11 cellular contexts compared by ENCODE assay signal in genomic region chr12:12182926-12183325, GRCh38.
DNase-seq lines count a peak whose midpoint lies in the region; ATAC-seq and TF ChIP-seq lines count a peak whose summit lies in the region.
"Had no signal": no experiment of that assay in that cellular context is flagged by ENCODE, and none has a peak within 500 bp of the region (broad histone marks: within the 10 kb centered on the region; RNA-seq: fewer than 3 reads in every experiment).

No MANE protein-coding gene starts in this region.

- H3K4me3 ChIP-seq in adipocyte (ENCODE audit: low read length) (peak overlapping the region; percentile 16), thoracic aorta (peak overlapping the region; percentile 40)
- H3K4me3 ChIP-seq: neural progenitor cell had no signal

- H3K36me3 Mint-ChIP-seq in activated CD8-positive, alpha-beta T cell treated with anti-CD3 and anti-CD28 coated beads for 36 hours (ENCODE audit: low read depth) = no peaks in the 10 kb centered on the region

- POLR2A ChIA-PET in activated CD8-positive, alpha-beta T cell treated with anti-CD3 and anti-CD28 coated beads for 36 hours (lab: Charles Lee) = interaction anchor here (0.5 kb wide), 1 partner anchor 112 kb away, joined by 3 read pairs; the partner anchor contains the start of gene BCL2L14

- no peaks in the 10 kb centered on the region for H3K9me3 Mint-ChIP-seq in activated CD8-positive, alpha-beta T cell treated with anti-CD3 and anti-CD28 coated beads for 36 hours
- H3K9me3 Mint-ChIP-seq: activated CD4-positive, alpha-beta T cell treated with anti-CD3 and anti-CD28 coated beads, Interleukin-2, amount 10 ng/mL, durations not matched to agents 24 days and 14 days; neural progenitor cell had no signal

- H3K27ac ChIP-seq in thoracic aorta = peak overlapping the region; percentile 64 to 82
- H3K27ac ChIP-seq: 22Rv1, neural progenitor cell had no signal

- intact Hi-C loops in activated CD8-positive, alpha-beta T cell treated with anti-CD3 and anti-CD28 coated beads for 36 hours (cut with micrococcal nuclease) = no loop called here

- H3K9ac ChIP-seq in adipocyte (ENCODE audit: low read length) = no peak overlapping the region
- H3K9ac ChIP-seq: neural progenitor cell had no signal

- H3K4me1 Mint-ChIP-seq in activated CD8-positive, alpha-beta T cell treated with anti-CD3 and anti-CD28 coated beads for 36 hours (ENCODE audit: low read depth) = no peaks in the 10 kb centered on the region
- H3K4me1 Mint-ChIP-seq: activated CD4-positive, alpha-beta T cell treated with anti-CD3 and anti-CD28 coated beads, Interleukin-2, amount 10 ng/mL, durations not matched to agents 24 days and 14 days had no signal

- H3K36me3 ChIP-seq in adipocyte (ENCODE audit: control insufficient read depth, insufficient read depth, low read length, severe bottlenecking) = no peaks in the 10 kb centered on the region
- no peaks in the 10 kb centered on the region for H3K36me3 ChIP-seq in thoracic aorta

- H3K27me3 ChIP-seq in adipocyte (replicated peaks; ENCODE audit: control insufficient read depth, insufficient read depth, low read length) (no peaks in the 10 kb centered on the region), thoracic aorta (replicated peaks; ENCODE audit: insufficient read depth) (no peaks in the 10 kb centered on the region)
- H3K27me3 ChIP-seq: neural progenitor cell had no signal

- peaks cover 38% of the 10 kb centered on the region for H3K4me1 ChIP-seq in adipocyte (ENCODE audit: control insufficient read depth, insufficient read depth, low read length)
- H3K4me1 ChIP-seq in thoracic aorta (ENCODE audit: control insufficient read depth in 1 of 2, low read depth in 2 of 2) = peaks cover 41 to 68% of the 10 kb centered on the region in 2 donors

- DNase-seq in DMS 273 (lab: John Stamatoyannopoulos, UW; ENCODE audit: unreplicated experiment) = peak; percentile 12
- no peak for DNase-seq in DMS 273 treated with DMSO at 0.1 percent for 48 hours (lab: John Stamatoyannopoulos, UW)
- peak; percentile 52 for DNase-seq in adipocyte (ENCODE audit: low read depth)
- peak; percentile 32 for DNase-seq in inferior parietal cortex (ENCODE audit: extremely low spot score)
- no peak for DNase-seq in thoracic aorta (ENCODE audit: low spot score)
- DNase-seq in activated CD8-positive, alpha-beta T cell treated with anti-CD3 and anti-CD28 coated beads for 36 hours = no peak
- no peak for DNase-seq in middle frontal gyrus (ENCODE audit: extremely low spot score, low spot score)
- DNase-seq: activated CD4-positive, alpha-beta T cell treated with anti-CD3 and anti-CD28 coated beads, Interleukin-2, amount 10 ng/mL, durations not matched to agents 24 days and 14 days had no signal

- no peak overlapping the region for H3K4me3 Mint-ChIP-seq in activated CD8-positive, alpha-beta T cell treated with anti-CD3 and anti-CD28 coated beads for 36 hours
- H3K4me3 Mint-ChIP-seq: activated CD4-positive, alpha-beta T cell treated with anti-CD3 and anti-CD28 coated beads, Interleukin-2, amount 10 ng/mL, durations not matched to agents 24 days and 14 days; neural progenitor cell had no signal

- ATAC-seq in thoracic aorta (ENCODE audit: insufficient number of reproducible peaks, low FRiP score, low read depth) = no peak
- ATAC-seq in activated CD8-positive, alpha-beta T cell treated with anti-CD3 and anti-CD28 coated beads for 36 hours = no peak
- ATAC-seq in HG02759 (IDR thresholded peaks at IDR 0.05; ENCODE audit: unreplicated experiment) = no peak

- TF ChIP-seq CTCF in thoracic aorta (IDR thresholded peaks at IDR 0.05) = no peak
- no peak for TF ChIP-seq CTCF in activated CD8-positive, alpha-beta T cell treated with anti-CD3 and anti-CD28 coated beads for 36 hours (IDR thresholded peaks at IDR 0.05)

- CTCF ChIA-PET in activated CD8-positive, alpha-beta T cell treated with anti-CD3 and anti-CD28 coated beads for 36 hours (lab: Charles Lee) = interaction anchor here (0.5 to 1.4 kb wide), 5 partner anchors 10 to 145 kb away, joined by 3 to 4 read pairs (median 3); no protein-coding TSS in a partner anchor

- H3K9me3 ChIP-seq in adipocyte (ENCODE audit: control insufficient read depth, low read length) (no peaks in the 10 kb centered on the region), thoracic aorta (no peaks in the 10 kb centered on the region)

- H3K27ac Mint-ChIP-seq in activated CD8-positive, alpha-beta T cell treated with anti-CD3 and anti-CD28 coated beads for 36 hours = no peak overlapping the region
- H3K27ac Mint-ChIP-seq: activated CD4-positive, alpha-beta T cell treated with anti-CD3 and anti-CD28 coated beads, Interleukin-2, amount 10 ng/mL, durations not matched to agents 24 days and 14 days; neural progenitor cell had no signal

- peaks cover 9% of the 10 kb centered on the region for H3K27me3 Mint-ChIP-seq in activated CD8-positive, alpha-beta T cell treated with anti-CD3 and anti-CD28 coated beads for 36 hours

Comparison
In these comparisons a context has a peak if more than half of its experiments do, and no peak if none do; other contexts are left out.
1. DNase-seq: peak in DMS 273 (single experiment), adipocyte (single experiment) and inferior parietal cortex (single experiment); none in DMS 273 treated with DMSO at 0.1 percent for 48 hours (single experiment), thoracic aorta (single experiment), activated CD8-positive, alpha-beta T cell treated with anti-CD3 and anti-CD28 coated beads for 36 hours (single experiment) and middle frontal gyrus (single experiment).